ENCODE assay signal across 1 cellular context in the genomic region with DNA sequence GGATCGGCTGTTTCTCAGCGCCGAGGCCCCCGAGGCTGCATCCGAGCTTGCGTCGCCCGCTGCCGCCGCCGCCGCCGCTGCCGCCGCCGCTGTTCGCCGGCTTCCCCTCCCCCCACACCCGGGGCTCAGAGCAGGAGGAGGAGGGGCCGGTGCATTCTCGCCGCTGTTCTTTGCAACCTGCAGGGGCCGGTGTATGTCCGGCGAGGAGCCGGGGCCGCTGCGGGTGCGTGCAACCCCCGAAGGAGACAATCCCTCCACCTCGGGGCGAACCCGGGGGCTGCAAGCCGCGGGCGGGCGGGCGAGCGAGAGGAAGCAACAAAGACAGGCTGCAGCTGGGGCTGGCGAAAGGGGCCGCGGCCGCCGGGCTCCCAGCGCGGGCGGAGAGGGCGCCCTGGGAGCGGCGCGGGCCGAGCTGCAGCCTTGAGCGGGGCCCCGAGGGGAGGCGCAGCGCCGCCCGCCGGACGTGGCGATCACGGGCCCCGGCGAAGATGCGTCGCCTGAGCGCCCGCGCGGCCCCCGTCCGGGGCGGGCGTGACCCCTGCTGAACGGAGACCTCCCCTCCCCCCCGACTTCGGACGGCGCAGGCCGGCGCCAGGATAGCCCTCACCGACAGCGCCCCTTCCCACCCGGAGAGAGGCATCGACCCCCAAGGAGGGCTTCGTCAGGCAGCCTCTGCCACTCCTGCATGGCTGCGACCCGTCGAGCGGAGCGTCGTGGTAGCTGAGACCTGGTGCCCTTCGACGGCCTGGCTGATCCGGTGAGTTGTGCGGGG.
TF ChIP-seq lines count a peak whose summit lies in the region.

No MANE protein-coding gene starts in this region.

TF ChIP-seq in HepG2, 621 proteins besides CTCF, POLR2A, EP300 and RAD21 (continued from another document):
- TF ChIP-seq, protein P1, sequence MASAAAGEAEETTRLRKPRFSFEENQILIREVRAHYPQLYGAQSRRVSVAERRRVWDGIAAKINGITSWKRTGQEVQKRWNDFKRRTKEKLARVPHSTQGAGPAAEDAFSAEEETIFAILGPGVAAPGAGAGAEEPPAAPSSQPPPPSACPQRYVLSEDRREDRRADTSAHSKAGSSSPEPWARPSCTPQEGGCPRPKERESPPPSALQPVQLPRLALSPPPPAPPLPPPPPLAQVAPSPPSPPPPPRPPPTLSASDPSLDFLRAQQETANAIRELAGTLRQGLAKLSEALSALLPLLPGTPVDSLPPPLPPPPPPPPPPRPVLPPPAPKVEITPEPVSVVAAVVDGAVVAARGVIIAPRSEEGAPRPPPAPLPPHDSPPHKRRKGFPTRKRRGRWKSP (CRISPR knock-in tag; IDR thresholded peaks at IDR 0.05) = no peak
- no peak for TF ChIP-seq ZSCAN22 (CRISPR knock-in tag; IDR thresholded peaks at IDR 0.05)
- TF ChIP-seq ZC3H4 (CRISPR knock-in tag; IDR thresholded peaks at IDR 0.05; ENCODE audit: borderline replicate concordance) = no peak
- TF ChIP-seq, protein P2, sequence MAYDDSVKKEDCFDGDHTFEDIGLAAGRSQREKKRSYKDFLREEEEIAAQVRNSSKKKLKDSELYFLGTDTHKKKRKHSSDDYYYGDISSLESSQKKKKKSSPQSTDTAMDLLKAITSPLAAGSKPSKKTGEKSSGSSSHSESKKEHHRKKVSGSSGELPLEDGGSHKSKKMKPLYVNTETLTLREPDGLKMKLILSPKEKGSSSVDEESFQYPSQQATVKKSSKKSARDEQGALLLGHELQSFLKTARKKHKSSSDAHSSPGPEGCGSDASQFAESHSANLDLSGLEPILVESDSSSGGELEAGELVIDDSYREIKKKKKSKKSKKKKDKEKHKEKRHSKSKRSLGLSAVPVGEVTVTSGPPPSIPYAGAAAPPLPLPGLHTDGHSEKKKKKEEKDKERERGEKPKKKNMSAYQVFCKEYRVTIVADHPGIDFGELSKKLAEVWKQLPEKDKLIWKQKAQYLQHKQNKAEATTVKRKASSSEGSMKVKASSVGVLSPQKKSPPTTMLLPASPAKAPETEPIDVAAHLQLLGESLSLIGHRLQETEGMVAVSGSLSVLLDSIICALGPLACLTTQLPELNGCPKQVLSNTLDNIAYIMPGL (CRISPR knock-in tag; IDR thresholded peaks at IDR 0.05; ENCODE audit: borderline replicate concordance in 1 of 2, low read depth in 1 of 2) = peak in 1 of 2 experiments; percentile 67; a peak in 2 of 4 replicates
- no peak for TF ChIP-seq SMAD9 (CRISPR knock-in tag; IDR thresholded peaks at IDR 0.05)
- TF ChIP-seq ONECUT2 (CRISPR knock-in tag; IDR thresholded peaks at IDR 0.05) = no peak
- TF ChIP-seq, protein P3, sequence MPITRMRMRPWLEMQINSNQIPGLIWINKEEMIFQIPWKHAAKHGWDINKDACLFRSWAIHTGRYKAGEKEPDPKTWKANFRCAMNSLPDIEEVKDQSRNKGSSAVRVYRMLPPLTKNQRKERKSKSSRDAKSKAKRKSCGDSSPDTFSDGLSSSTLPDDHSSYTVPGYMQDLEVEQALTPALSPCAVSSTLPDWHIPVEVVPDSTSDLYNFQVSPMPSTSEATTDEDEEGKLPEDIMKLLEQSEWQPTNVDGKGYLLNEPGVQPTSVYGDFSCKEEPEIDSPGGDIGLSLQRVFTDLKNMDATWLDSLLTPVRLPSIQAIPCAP (CRISPR knock-in tag; IDR thresholded peaks at IDR 0.05; ENCODE audit: low read depth) = no peak
- no peak for TF ChIP-seq MTF2 (CRISPR knock-in tag; IDR thresholded peaks at IDR 0.05; ENCODE audit: borderline replicate concordance)
- TF ChIP-seq, protein P4, sequence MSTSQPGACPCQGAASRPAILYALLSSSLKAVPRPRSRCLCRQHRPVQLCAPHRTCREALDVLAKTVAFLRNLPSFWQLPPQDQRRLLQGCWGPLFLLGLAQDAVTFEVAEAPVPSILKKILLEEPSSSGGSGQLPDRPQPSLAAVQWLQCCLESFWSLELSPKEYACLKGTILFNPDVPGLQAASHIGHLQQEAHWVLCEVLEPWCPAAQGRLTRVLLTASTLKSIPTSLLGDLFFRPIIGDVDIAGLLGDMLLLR (CRISPR knock-in tag; IDR thresholded peaks at IDR 0.05) = 0 out of 2 replicates have a peak, but pooled peaks have one; percentile 57
- TF ChIP-seq REPIN1 (CRISPR knock-in tag; IDR thresholded peaks at IDR 0.05; ENCODE audit: borderline replicate concordance, low read depth) = peak; percentile 22; the same call in 1 of the 2 replicates
- TF ChIP-seq AGO1 (IDR thresholded peaks at IDR 0.05; ENCODE audit: low read depth, low read length, poor library complexity, severe bottlenecking) = peak; percentile 31
- TF ChIP-seq, protein P5, sequence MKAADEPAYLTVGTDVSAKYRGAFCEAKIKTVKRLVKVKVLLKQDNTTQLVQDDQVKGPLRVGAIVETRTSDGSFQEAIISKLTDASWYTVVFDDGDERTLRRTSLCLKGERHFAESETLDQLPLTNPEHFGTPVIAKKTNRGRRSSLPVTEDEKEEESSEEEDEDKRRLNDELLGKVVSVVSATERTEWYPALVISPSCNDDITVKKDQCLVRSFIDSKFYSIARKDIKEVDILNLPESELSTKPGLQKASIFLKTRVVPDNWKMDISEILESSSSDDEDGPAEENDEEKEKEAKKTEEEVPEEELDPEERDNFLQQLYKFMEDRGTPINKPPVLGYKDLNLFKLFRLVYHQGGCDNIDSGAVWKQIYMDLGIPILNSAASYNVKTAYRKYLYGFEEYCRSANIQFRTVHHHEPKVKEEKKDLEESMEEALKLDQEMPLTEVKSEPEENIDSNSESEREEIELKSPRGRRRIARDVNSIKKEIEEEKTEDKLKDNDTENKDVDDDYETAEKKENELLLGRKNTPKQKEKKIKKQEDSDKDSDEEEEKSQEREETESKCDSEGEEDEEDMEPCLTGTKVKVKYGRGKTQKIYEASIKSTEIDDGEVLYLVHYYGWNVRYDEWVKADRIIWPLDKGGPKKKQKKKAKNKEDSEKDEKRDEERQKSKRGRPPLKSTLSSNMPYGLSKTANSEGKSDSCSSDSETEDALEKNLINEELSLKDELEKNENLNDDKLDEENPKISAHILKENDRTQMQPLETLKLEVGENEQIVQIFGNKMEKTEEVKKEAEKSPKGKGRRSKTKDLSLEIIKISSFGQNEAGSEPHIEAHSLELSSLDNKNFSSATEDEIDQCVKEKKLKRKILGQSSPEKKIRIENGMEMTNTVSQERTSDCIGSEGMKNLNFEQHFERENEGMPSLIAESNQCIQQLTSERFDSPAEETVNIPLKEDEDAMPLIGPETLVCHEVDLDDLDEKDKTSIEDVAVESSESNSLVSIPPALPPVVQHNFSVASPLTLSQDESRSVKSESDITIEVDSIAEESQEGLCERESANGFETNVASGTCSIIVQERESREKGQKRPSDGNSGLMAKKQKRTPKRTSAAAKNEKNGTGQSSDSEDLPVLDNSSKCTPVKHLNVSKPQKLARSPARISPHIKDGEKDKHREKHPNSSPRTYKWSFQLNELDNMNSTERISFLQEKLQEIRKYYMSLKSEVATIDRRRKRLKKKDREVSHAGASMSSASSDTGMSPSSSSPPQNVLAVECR (CRISPR knock-in tag; IDR thresholded peaks at IDR 0.05; ENCODE audit: borderline replicate concordance) = peak; percentile 53; the same call in 1 of the 2 replicates
- peak; percentile 35; the same call in 1 of the 2 replicates for TF ChIP-seq MEIS2 (CRISPR knock-in tag; IDR thresholded peaks at IDR 0.05)
TF ChIP-seq in HepG2: peak in this region for 104.
